In the genomic region with DNA sequence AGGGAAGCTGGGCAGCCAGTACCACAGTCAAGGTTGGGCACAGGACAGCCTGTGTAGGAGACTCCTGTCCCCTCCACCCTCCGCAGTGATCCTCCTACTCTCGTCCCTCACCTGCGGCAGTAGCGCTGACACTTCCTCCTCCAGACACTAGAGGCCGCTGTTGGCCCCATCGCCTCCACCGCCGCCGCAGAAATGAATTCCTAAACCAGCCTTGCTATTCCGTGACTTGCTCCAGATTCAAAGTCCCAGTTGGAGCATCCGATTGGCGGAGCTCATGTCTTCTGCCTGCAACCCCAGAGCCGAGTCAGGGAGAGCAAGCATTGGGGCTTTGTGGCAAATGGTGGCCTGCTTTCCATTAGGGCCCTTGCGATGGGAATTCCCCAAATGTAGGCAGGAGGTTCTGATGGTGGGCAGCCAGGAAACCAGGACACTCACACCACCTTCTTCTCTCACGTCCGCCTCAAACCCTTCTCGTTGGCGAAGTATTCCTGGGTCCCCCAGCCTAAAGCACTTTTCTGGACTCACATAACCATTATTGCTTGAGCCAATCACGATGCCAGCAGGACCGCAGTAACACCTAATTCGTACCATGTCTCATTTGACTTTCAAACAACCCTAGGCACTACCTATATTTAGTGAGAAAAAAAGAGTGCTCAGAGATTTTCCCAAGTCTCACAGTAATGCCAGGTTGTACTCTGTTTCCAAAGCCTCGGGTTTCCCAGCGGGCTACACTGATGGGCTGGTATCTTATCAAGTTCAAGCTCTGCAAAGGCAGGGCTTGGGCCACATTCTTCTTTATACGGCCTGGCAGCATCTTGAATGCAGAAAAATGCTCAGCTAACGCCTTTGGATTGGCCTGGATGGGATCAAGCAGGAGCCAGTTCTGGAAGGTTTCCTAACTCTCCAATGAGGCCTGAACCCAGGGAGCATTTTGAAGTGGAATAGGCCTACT, we compare ENCODE assay signal across 8 cellular contexts. TPM values are rescaled to one million over a fixed set of nuclear protein-coding genes. Genes with fewer than 3 reads are reported as not detected.
DNase-seq lines count a peak whose midpoint lies in the region; ATAC-seq, FAIRE-seq and TF ChIP-seq lines count a peak whose summit lies in the region.

No MANE protein-coding gene starts in this region.

- no peaks in the 10 kb centered on the region for H3K27me3 ChIP-seq in liver (ENCODE audit: control insufficient read depth in 4 of 4, insufficient read depth in 4 of 4, low read length in 3 of 4)

- peak overlapping the region; percentile 97 for H3K4me3 Mint-ChIP-seq in activated CD4-positive, alpha-beta T cell treated with anti-CD3 and anti-CD28 coated beads, Interleukin-2, amount 10 ng/mL, durations not matched to agents 24 days and 14 days

- peaks cover 19% of the 10 kb centered on the region for H3K36me3 Mint-ChIP-seq in activated CD4-positive, alpha-beta T cell treated with anti-CD3 and anti-CD28 coated beads, Interleukin-2, amount 10 ng/mL, durations not matched to agents 24 days and 14 days (ENCODE audit: low read depth)

- H3K36me3 ChIP-seq in liver (ENCODE audit: control insufficient read depth in 4 of 4, insufficient read depth in 3 of 4, low read depth in 1 of 4, low read length in 3 of 4): peaks cover 2 to 23% (median 15%) of the 10 kb centered on the region in 4 donors

- peak; percentile 99 for TF ChIP-seq CTCF in liver (IDR thresholded peaks at IDR 0.05; ENCODE audit: low read depth, low read length, missing input control)

- no peak overlapping the region for H3K4me3 ChIP-seq in liver (ENCODE audit: low read depth in 1 of 3, low read length in 3 of 3)

- peaks cover 40% of the 10 kb centered on the region for H3K4me1 Mint-ChIP-seq in activated CD4-positive, alpha-beta T cell treated with anti-CD3 and anti-CD28 coated beads, Interleukin-2, amount 10 ng/mL, durations not matched to agents 24 days and 14 days

- no peaks in the 10 kb centered on the region for H3K9me3 ChIP-seq in liver (ENCODE audit: control insufficient read depth in 4 of 4, low read length in 3 of 4)

- 33% methylated on average over 25 of the region's 25 CpGs for WGBS in liver

- H3K27me3 Mint-ChIP-seq in activated CD4-positive, alpha-beta T cell treated with anti-CD3 and anti-CD28 coated beads, Interleukin-2, amount 10 ng/mL, durations not matched to agents 24 days and 14 days: no peaks in the 10 kb centered on the region

- peak; percentile 81 to 92 for TF ChIP-seq RAD21 in liver (IDR thresholded peaks at IDR 0.05)

- peak overlapping the region; percentile 96 to 98 for H3K27ac ChIP-seq in liver (ENCODE audit: low read depth in 1 of 2, low read length in 2 of 2)

- ATAC-seq in HG03045 (IDR thresholded peaks at IDR 0.05; ENCODE audit: unreplicated experiment): peak; percentile 18

- intact Hi-C loops in activated CD4-positive, alpha-beta T cell treated with anti-CD3 and anti-CD28 coated beads, Interleukin-2, amount 10 ng/mL, durations not matched to agents 24 days and 14 days (cut with micrococcal nuclease): loop anchor here (2.0 to 5.0 kb wide), 5 partner anchors 59 to 881 kb away; a partner anchor contains a TSS

- no peaks in the 10 kb centered on the region for H3K9me3 Mint-ChIP-seq in activated CD4-positive, alpha-beta T cell treated with anti-CD3 and anti-CD28 coated beads, Interleukin-2, amount 10 ng/mL, durations not matched to agents 24 days and 14 days

- no peak for FAIRE-seq in H54 (lab: Jason Lieb, UNC)

- H3K4me1 ChIP-seq in liver (ENCODE audit: control insufficient read depth in 4 of 4, insufficient read depth in 4 of 4, low read length in 3 of 4): peaks cover 7 to 24% (median 14%) of the 10 kb centered on the region in 4 donors

- H3K9ac ChIP-seq in liver (ENCODE audit: low read depth in 1 of 2, low read length in 2 of 2): peak overlapping the region; percentile 88 to 89

- TF ChIP-seq POLR2A in H54 (IDR thresholded peaks at IDR 0.05; ENCODE audit: low read depth, low read length): no peak

- DNase-seq in GM04504 (ENCODE audit: low read depth) (peak; percentile 63), NCI-H345 (lab: John Stamatoyannopoulos, UW) (peak; percentile 80), dedifferentiated amniotic fluid mesenchymal stem cell (ENCODE audit: extremely low spot score) (peak; percentile 74), H54 (ENCODE audit: insufficient read length, low spot score) (no peak)
- peak; percentile 93 for DNase-seq in activated CD4-positive, alpha-beta T cell treated with anti-CD3 and anti-CD28 coated beads, Interleukin-2, amount 10 ng/mL, durations not matched to agents 24 days and 14 days
- peak; percentile 64 to 68 for DNase-seq in stimulated activated CD4-positive, alpha-beta T cell treated with anti-CD3 and anti-CD28 coated beads, Interleukin-4, amount 100 ng/mL, for 4 hours

- peak overlapping the region; percentile 95 for H3K27ac Mint-ChIP-seq in activated CD4-positive, alpha-beta T cell treated with anti-CD3 and anti-CD28 coated beads, Interleukin-2, amount 10 ng/mL, durations not matched to agents 24 days and 14 days

TF ChIP-seq in liver, 16 proteins besides CTCF, POLR2A, EP300 and RAD21 (continues in another document):
- TF ChIP-seq FOXA2 (IDR thresholded peaks at IDR 0.05) (no peak), JUND (IDR thresholded peaks at IDR 0.05) (no peak), HNF4A (conservative IDR thresholded peaks at IDR 0.05) (peak; percentile 18 to 39), YY1 (IDR thresholded peaks at IDR 0.05) (peak; percentile 63), NR2F2 (IDR thresholded peaks at IDR 0.05) (no peak), RXRA (IDR thresholded peaks at IDR 0.05) (no peak), TAF1 (conservative IDR thresholded peaks at IDR 0.05) (no peak), HNF4G (IDR thresholded peaks at IDR 0.05) (no peak), GABPA (IDR thresholded peaks at IDR 0.05 in 1 of 2, conservative IDR thresholded peaks at IDR 0.05 in 1 of 2) (no peak)
- TF ChIP-seq, protein P1, sequence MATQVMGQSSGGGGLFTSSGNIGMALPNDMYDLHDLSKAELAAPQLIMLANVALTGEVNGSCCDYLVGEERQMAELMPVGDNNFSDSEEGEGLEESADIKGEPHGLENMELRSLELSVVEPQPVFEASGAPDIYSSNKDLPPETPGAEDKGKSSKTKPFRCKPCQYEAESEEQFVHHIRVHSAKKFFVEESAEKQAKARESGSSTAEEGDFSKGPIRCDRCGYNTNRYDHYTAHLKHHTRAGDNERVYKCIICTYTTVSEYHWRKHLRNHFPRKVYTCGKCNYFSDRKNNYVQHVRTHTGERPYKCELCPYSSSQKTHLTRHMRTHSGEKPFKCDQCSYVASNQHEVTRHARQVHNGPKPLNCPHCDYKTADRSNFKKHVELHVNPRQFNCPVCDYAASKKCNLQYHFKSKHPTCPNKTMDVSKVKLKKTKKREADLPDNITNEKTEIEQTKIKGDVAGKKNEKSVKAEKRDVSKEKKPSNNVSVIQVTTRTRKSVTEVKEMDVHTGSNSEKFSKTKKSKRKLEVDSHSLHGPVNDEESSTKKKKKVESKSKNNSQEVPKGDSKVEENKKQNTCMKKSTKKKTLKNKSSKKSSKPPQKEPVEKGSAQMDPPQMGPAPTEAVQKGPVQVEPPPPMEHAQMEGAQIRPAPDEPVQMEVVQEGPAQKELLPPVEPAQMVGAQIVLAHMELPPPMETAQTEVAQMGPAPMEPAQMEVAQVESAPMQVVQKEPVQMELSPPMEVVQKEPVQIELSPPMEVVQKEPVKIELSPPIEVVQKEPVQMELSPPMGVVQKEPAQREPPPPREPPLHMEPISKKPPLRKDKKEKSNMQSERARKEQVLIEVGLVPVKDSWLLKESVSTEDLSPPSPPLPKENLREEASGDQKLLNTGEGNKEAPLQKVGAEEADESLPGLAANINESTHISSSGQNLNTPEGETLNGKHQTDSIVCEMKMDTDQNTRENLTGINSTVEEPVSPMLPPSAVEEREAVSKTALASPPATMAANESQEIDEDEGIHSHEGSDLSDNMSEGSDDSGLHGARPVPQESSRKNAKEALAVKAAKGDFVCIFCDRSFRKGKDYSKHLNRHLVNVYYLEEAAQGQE (IDR thresholded peaks at IDR 0.05): peak; percentile 17
- TF ChIP-seq, protein P2, sequence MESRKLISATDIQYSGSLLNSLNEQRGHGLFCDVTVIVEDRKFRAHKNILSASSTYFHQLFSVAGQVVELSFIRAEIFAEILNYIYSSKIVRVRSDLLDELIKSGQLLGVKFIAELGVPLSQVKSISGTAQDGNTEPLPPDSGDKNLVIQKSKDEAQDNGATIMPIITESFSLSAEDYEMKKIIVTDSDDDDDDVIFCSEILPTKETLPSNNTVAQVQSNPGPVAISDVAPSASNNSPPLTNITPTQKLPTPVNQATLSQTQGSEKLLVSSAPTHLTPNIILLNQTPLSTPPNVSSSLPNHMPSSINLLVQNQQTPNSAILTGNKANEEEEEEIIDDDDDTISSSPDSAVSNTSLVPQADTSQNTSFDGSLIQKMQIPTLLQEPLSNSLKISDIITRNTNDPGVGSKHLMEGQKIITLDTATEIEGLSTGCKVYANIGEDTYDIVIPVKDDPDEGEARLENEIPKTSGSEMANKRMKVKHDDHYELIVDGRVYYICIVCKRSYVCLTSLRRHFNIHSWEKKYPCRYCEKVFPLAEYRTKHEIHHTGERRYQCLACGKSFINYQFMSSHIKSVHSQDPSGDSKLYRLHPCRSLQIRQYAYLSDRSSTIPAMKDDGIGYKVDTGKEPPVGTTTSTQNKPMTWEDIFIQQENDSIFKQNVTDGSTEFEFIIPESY (IDR thresholded peaks at IDR 0.05): no peak

RNA-seq across cellular contexts. Expression of a gene that starts 1.2 kb away (rescaled TPM):
- 49.7 and 52.4 TPM in 2 replicates for total RNA-seq in activated CD4-positive, alpha-beta T cell treated with anti-CD3 and anti-CD28 coated beads, Interleukin-2, amount 10 ng/mL, durations not matched to agents 24 days and 14 days
- total RNA-seq in liver: 10 to 100 TPM; 22.0 to 71.8 TPM
- 10 to 100 TPM in 1 of 2 donors, 1 to 10 TPM in 1; 7.4 to 32.0 TPM for polyA plus RNA-seq in liver

RNA-seq across cellular contexts. Expression of a gene that starts 24.3 kb away (rescaled TPM):
- total RNA-seq in activated CD4-positive, alpha-beta T cell treated with anti-CD3 and anti-CD28 coated beads, Interleukin-2, amount 10 ng/mL, durations not matched to agents 24 days and 14 days: 235 and 240 TPM in 2 replicates
- 10 to 100 TPM; 16.2 to 25.5 TPM for total RNA-seq in liver
- 10 to 100 TPM; 37.6 to 63.1 TPM for polyA plus RNA-seq in liver

RNA-seq across cellular contexts. Expression of a gene that starts 24.9 kb away (rescaled TPM):
- total RNA-seq in activated CD4-positive, alpha-beta T cell treated with anti-CD3 and anti-CD28 coated beads, Interleukin-2, amount 10 ng/mL, durations not matched to agents 24 days and 14 days: not detected in 2 replicates
- under 1 TPM in 1 of 2 donors, not detected in 1; 0.08 TPM for total RNA-seq in liver
- under 1 TPM; 0.19 to 0.20 TPM for polyA plus RNA-seq in liver

RNA-seq across cellular contexts. Expression of a gene that starts 31.2 kb away (rescaled TPM):
- 0.07 TPM in 1 of 2 replicates, not detected in the other for total RNA-seq in activated CD4-positive, alpha-beta T cell treated with anti-CD3 and anti-CD28 coated beads, Interleukin-2, amount 10 ng/mL, durations not matched to agents 24 days and 14 days
- 1 to 10 TPM in 1 of 2 donors, not detected in 1; 2.2 TPM for total RNA-seq in liver
- not detected for polyA plus RNA-seq in liver

RNA-seq across cellular contexts. Expression of a gene that starts 32.7 kb away (rescaled TPM):
- total RNA-seq in activated CD4-positive, alpha-beta T cell treated with anti-CD3 and anti-CD28 coated beads, Interleukin-2, amount 10 ng/mL, durations not matched to agents 24 days and 14 days: 29.1 and 31.7 TPM in 2 replicates
- 10 to 100 TPM; 14.8 to 44.3 TPM for total RNA-seq in liver
- 10 to 100 TPM in 1 of 2 donors, 1 to 10 TPM in 1; 5.8 to 32.5 TPM for polyA plus RNA-seq in liver
